ENCODE assay signal across 9 cellular contexts in genomic region chr16:22898874-22899348, GRCh38.
DNase-seq lines count a peak whose midpoint lies in the region; ATAC-seq and TF ChIP-seq lines count a peak whose summit lies in the region.
"Had no signal": no experiment of that assay in that cellular context is flagged by ENCODE, and none has a peak within 500 bp of the region (broad histone marks: within the 10 kb centered on the region; RNA-seq: fewer than 3 reads in every experiment).

No MANE protein-coding gene starts in this region.

- no peak overlapping the region for H3K27ac Mint-ChIP-seq in Caco-2 (ENCODE audit: unreplicated experiment)
- H3K27ac Mint-ChIP-seq in activated naive CD4-positive, alpha-beta T cell treated with anti-CD3 and anti-CD28 coated beads, Interleukin-2, amount 10 ng/mL, durations not matched to agents 7 days and 5 days: no peak overlapping the region

- peak; percentile 54 to 69 for DNase-seq in Caco-2
- peak; percentile 28 for DNase-seq in HT1080 (ENCODE audit: low read depth)
- DNase-seq in OCI-M1 (lab: John Stamatoyannopoulos, UW): peak; percentile 70
- DNase-seq in activated naive CD4-positive, alpha-beta T cell treated with anti-CD3 and anti-CD28 coated beads, Interleukin-2, amount 10 ng/mL, durations not matched to agents 7 days and 5 days: peak; percentile 75
- peak; percentile 77 for DNase-seq in Right ventricle myocardium superior
- DNase-seq in posterior vena cava (ENCODE audit: low spot score): peak; percentile 84

- no peak overlapping the region for H3K4me3 ChIP-seq in Caco-2 (ENCODE audit: low read depth, low read length)
- H3K4me3 ChIP-seq: SJSA1 had no signal

- no peaks in the 10 kb centered on the region for H3K36me3 ChIP-seq in Caco-2 (ENCODE audit: control insufficient read depth, insufficient read depth, low read length)
- H3K36me3 ChIP-seq: SJSA1 had no signal

- no peaks in the 10 kb centered on the region for H3K36me3 Mint-ChIP-seq in Caco-2 (ENCODE audit: insufficient read depth, unreplicated experiment)
- no peaks in the 10 kb centered on the region for H3K36me3 Mint-ChIP-seq in activated naive CD4-positive, alpha-beta T cell treated with anti-CD3 and anti-CD28 coated beads, Interleukin-2, amount 10 ng/mL, durations not matched to agents 7 days and 5 days

- no peaks in the 10 kb centered on the region for H3K4me1 Mint-ChIP-seq in Caco-2 (ENCODE audit: low read depth, unreplicated experiment)
- H3K4me1 Mint-ChIP-seq in activated naive CD4-positive, alpha-beta T cell treated with anti-CD3 and anti-CD28 coated beads, Interleukin-2, amount 10 ng/mL, durations not matched to agents 7 days and 5 days: no peaks in the 10 kb centered on the region

- intact Hi-C loops in Caco-2 (cut with micrococcal nuclease; ENCODE audit: unreplicated experiment) (loop anchor here (1.0 to 2.0 kb wide), 4 partner anchors 50 to 161 kb away; no protein-coding TSS in a partner anchor), Right ventricle myocardium superior (cut with DNase I) (loop anchor here (5.0 kb wide), 1 partner anchor 48 kb away; no protein-coding TSS in a partner anchor), posterior vena cava (cut with DNase I) (no loop called here)

- no TSS peak for BruUV-seq in Caco-2 (replicated peaks; lab: Mats Ljungman, UMichigan)

- no peaks in the 10 kb centered on the region for H3K9me3 ChIP-seq in Caco-2
- H3K9me3 ChIP-seq: SJSA1 had no signal

- no peaks in the 10 kb centered on the region for H3K4me1 ChIP-seq in Caco-2
- H3K4me1 ChIP-seq: SJSA1 had no signal

- no peak overlapping the region for H3K4me3 Mint-ChIP-seq in Caco-2 (ENCODE audit: unreplicated experiment)
- H3K4me3 Mint-ChIP-seq in activated naive CD4-positive, alpha-beta T cell treated with anti-CD3 and anti-CD28 coated beads, Interleukin-2, amount 10 ng/mL, durations not matched to agents 7 days and 5 days: no peak overlapping the region

- H3K9me3 Mint-ChIP-seq in Caco-2 (ENCODE audit: unreplicated experiment): no peaks in the 10 kb centered on the region
- no peaks in the 10 kb centered on the region for H3K9me3 Mint-ChIP-seq in activated naive CD4-positive, alpha-beta T cell treated with anti-CD3 and anti-CD28 coated beads, Interleukin-2, amount 10 ng/mL, durations not matched to agents 7 days and 5 days

- peak; percentile 71 to 72 for TF ChIP-seq CTCF in Caco-2 (IDR thresholded peaks at IDR 0.05; ENCODE audit: insufficient read depth in 1 of 2, low read depth in 1 of 2, low read length in 1 of 2, severe bottlenecking in 1 of 2, unreplicated experiment in 1 of 2)

- H3K27me3 Mint-ChIP-seq in Caco-2 (ENCODE audit: insufficient read depth, unreplicated experiment): peaks cover 13% of the 10 kb centered on the region
- peaks cover 12% of the 10 kb centered on the region for H3K27me3 Mint-ChIP-seq in activated naive CD4-positive, alpha-beta T cell treated with anti-CD3 and anti-CD28 coated beads, Interleukin-2, amount 10 ng/mL, durations not matched to agents 7 days and 5 days

- H3K27me3 ChIP-seq in Caco-2 (replicated peaks; ENCODE audit: control insufficient read depth, insufficient read depth, low read length): no peaks in the 10 kb centered on the region; the same call in 1 of the 2 replicates

- CTCF ChIA-PET in Caco-2 (lab: Charles Lee): no interaction called here
- CTCF ChIA-PET in activated naive CD4-positive, alpha-beta T cell treated with anti-CD3 and anti-CD28 coated beads, Interleukin-2, amount 10 ng/mL, durations not matched to agents 7 days and 5 days (lab: Charles Lee): interaction anchor here (0.7 to 1.6 kb wide), 7 partner anchors 20 to 535 kb away, joined by 3 to 7 read pairs (median 3); no protein-coding TSS in a partner anchor

- POLR2A ChIA-PET in Caco-2 (lab: Charles Lee): interaction anchor here (0.6 kb wide), 1 partner anchor 269 kb away, joined by 9 read pairs; no protein-coding TSS in a partner anchor

- ATAC-seq in Right ventricle myocardium superior (ENCODE audit: poor library complexity) (peak; percentile 85), HG03159 (IDR thresholded peaks at IDR 0.05; ENCODE audit: unreplicated experiment) (no peak), HG03439 (IDR thresholded peaks at IDR 0.05; ENCODE audit: unreplicated experiment) (no peak)

Comparison
In these comparisons a context has a peak if more than half of its experiments do, and no peak if none do; other contexts are left out.
1. DNase-seq: peak in every context shown above with its lines; median percentile 84 in posterior vena cava; 77 in Right ventricle myocardium superior; 75 in activated naive CD4-positive, alpha-beta T cell treated with anti-CD3 and anti-CD28 coated beads, Interleukin-2, amount 10 ng/mL, durations not matched to agents 7 days and 5 days; 70 in OCI-M1; 62 in Caco-2; 28 in HT1080.
2. intact Hi-C loops: an anchor here in Caco-2 (1.0 to 2.0 kb wide) and Right ventricle myocardium superior (5.0 kb wide); none called in posterior vena cava.